In genomic region chrX:109782994-109783711, GRCh38 we compare ENCODE assay signal across 9 cellular contexts. TPM values are rescaled to one million over a fixed set of nuclear protein-coding genes. Genes with fewer than 3 reads are reported as not detected.
DNase-seq lines count a peak whose midpoint lies in the region; ATAC-seq and TF ChIP-seq lines count a peak whose summit lies in the region.
"Had no signal": no experiment of that assay in that cellular context is flagged by ENCODE, and none has a peak within 500 bp of the region (broad histone marks: within the 10 kb centered on the region; RNA-seq: fewer than 3 reads in every experiment).

No MANE protein-coding gene starts in this region.

- no peaks in the 10 kb centered on the region for H3K27me3 ChIP-seq in vagina

- H3K9me3 Mint-ChIP-seq in stimulated activated naive CD8-positive, alpha-beta T cell treated with anti-CD3 and anti-CD28 coated beads, Interleukin-15, Interleukin-2, amounts not matched to agents 100 ng/mL and 50 ng/mL, for 24 hours = no peaks in the 10 kb centered on the region
- no peaks in the 10 kb centered on the region for H3K9me3 Mint-ChIP-seq in osteocyte (ENCODE audit: unreplicated experiment)

- peak overlapping the region; percentile 98 for H3K27ac Mint-ChIP-seq in stimulated activated naive CD8-positive, alpha-beta T cell treated with anti-CD3 and anti-CD28 coated beads, Interleukin-15, Interleukin-2, amounts not matched to agents 100 ng/mL and 50 ng/mL, for 24 hours
- no peak overlapping the region for H3K27ac Mint-ChIP-seq in osteocyte (ENCODE audit: unreplicated experiment)

- H3K27ac ChIP-seq in vagina = no peak overlapping the region

- ATAC-seq in HG02678 (IDR thresholded peaks at IDR 0.05; ENCODE audit: unreplicated experiment) = peak; percentile 84

- TF ChIP-seq CTCF in vagina (IDR thresholded peaks at IDR 0.05) = no peak
- no peak for TF ChIP-seq CTCF in osteocyte (IDR thresholded peaks at IDR 0.05)

- TF ChIP-seq POLR2A in vagina (IDR thresholded peaks at IDR 0.05) = no peak

- H3K36me3 Mint-ChIP-seq in stimulated activated naive CD8-positive, alpha-beta T cell treated with anti-CD3 and anti-CD28 coated beads, Interleukin-15, Interleukin-2, amounts not matched to agents 100 ng/mL and 50 ng/mL, for 24 hours (ENCODE audit: low read depth) = no peaks in the 10 kb centered on the region
- H3K36me3 Mint-ChIP-seq in osteocyte (ENCODE audit: unreplicated experiment) = no peaks in the 10 kb centered on the region

- peak overlapping the region; percentile 76 for H3K4me3 Mint-ChIP-seq in stimulated activated naive CD8-positive, alpha-beta T cell treated with anti-CD3 and anti-CD28 coated beads, Interleukin-15, Interleukin-2, amounts not matched to agents 100 ng/mL and 50 ng/mL, for 24 hours
- H3K4me3 Mint-ChIP-seq in osteocyte (ENCODE audit: unreplicated experiment) = no peak overlapping the region

- H3K4me1 Mint-ChIP-seq in stimulated activated naive CD8-positive, alpha-beta T cell treated with anti-CD3 and anti-CD28 coated beads, Interleukin-15, Interleukin-2, amounts not matched to agents 100 ng/mL and 50 ng/mL, for 24 hours (ENCODE audit: low read depth) = peaks cover 30% of the 10 kb centered on the region
- H3K4me1 Mint-ChIP-seq in osteocyte (ENCODE audit: unreplicated experiment) = peaks cover 1% of the 10 kb centered on the region

- no peak overlapping the region for H3K4me3 ChIP-seq in vagina

- H3K27me3 Mint-ChIP-seq in stimulated activated naive CD8-positive, alpha-beta T cell treated with anti-CD3 and anti-CD28 coated beads, Interleukin-15, Interleukin-2, amounts not matched to agents 100 ng/mL and 50 ng/mL, for 24 hours = no peaks in the 10 kb centered on the region
- H3K27me3 Mint-ChIP-seq in osteocyte (ENCODE audit: unreplicated experiment) = no peaks in the 10 kb centered on the region

- no peaks in the 10 kb centered on the region for H3K4me1 ChIP-seq in vagina

- no peaks in the 10 kb centered on the region for H3K9me3 ChIP-seq in vagina

- DNase-seq in activated T-cell treated with anti-CD3 and anti-CD28 coated beads for 48 hours (ENCODE audit: low read depth) (peak; percentile 4), RPMI8226 (peak; percentile 5), vagina (ENCODE audit: extremely low spot score in 2 of 2) (no peak), retina (no peak), osteocyte (ENCODE audit: extremely low spot score, unreplicated experiment) (no peak)
- DNase-seq in activated T-cell treated with anti-CD3 and anti-CD28 coated beads, Interleukin-2, amount 50 U/mL, for 1 hour = no peak
- DNase-seq: SW 1271 had no signal

- H3K36me3 ChIP-seq in vagina = no peaks in the 10 kb centered on the region

- intact Hi-C loops in vagina (cut with DNase I) = no loop called here

RNA-seq across cellular contexts. Expression of gene ACSL4, which starts 50.1 kb away (rescaled TPM):
- total RNA-seq in vagina (39.8 TPM), osteocyte (62.1 and 68.4 TPM in 2 replicates)

Comparison
In these comparisons a context has a peak if more than half of its experiments do, and no peak if none do; other contexts are left out.
1. DNase-seq: peak in activated T-cell treated with anti-CD3 and anti-CD28 coated beads for 48 hours (single experiment) and RPMI8226 (single experiment); none in activated T-cell treated with anti-CD3 and anti-CD28 coated beads, Interleukin-2, amount 50 U/mL, for 1 hour (single experiment), vagina (0 of 2), retina (single experiment) and osteocyte (single experiment).